Comparison of ENCODE assay signal across 3 cellular contexts in genomic region chr11:31150011-31150410, GRCh38.
"Had no signal": no experiment of that assay in that cellular context is flagged by ENCODE, and none has a peak within 500 bp of the region (broad histone marks: within the 10 kb centered on the region; RNA-seq: fewer than 3 reads in every experiment).

No MANE protein-coding gene starts in this region.

- DNase-seq: GDM1, GF-D8 had no signal

- H3K4me3 ChIP-seq: GM12878 had no signal

- ATAC-seq: GM12878 had no signal
